18 cellular contexts compared by ENCODE assay signal in genomic region chr2:218746960-218747359, GRCh38. TPM values are rescaled to one million over a fixed set of nuclear protein-coding genes. Genes with fewer than 3 reads are reported as not detected.
"Had no signal": no experiment of that assay in that cellular context is flagged by ENCODE, and none has a peak within 500 bp of the region (broad histone marks: within the 10 kb centered on the region; RNA-seq: fewer than 3 reads in every experiment).

No MANE protein-coding gene starts in this region.

- H3K27ac ChIP-seq: ascending aorta, tibial artery, uterus had no signal

- H3K27me3 ChIP-seq: ascending aorta, stomach, tibial artery, uterus had no signal

- H3K27ac Mint-ChIP-seq: activated naive CD4-positive, alpha-beta T cell treated with anti-CD3 and anti-CD28 coated beads for 36 hours; activated naive CD8-positive, alpha-beta T cell treated with anti-CD3 and anti-CD28 coated beads, Interleukin-2, amount 50 U/mL, for 24 hours; memory B cell; progenitor cell of endocrine pancreas; T-helper 1 cell treated with Interleukin-12 subunit alpha and Interleukin-12 subunit beta and Interleukin-4 antibody, amounts not matched to agents 30 μg/mL and 1 μg/mL, for 36 hours had no signal

- DNase-seq: activated CD4-positive, alpha-beta T cell treated with anti-CD3 and anti-CD28 coated beads, Interleukin-2, amount 10 ng/mL, durations not matched to agents 7 days and 5 days; activated CD8-positive, alpha-beta memory T cell treated with anti-CD3 and anti-CD28 coated beads, Interleukin-2, amount 50 U/mL, for 4 hours; activated naive CD4-positive, alpha-beta T cell treated with anti-CD3 and anti-CD28 coated beads for 36 hours; activated naive CD8-positive, alpha-beta T cell treated with anti-CD3 and anti-CD28 coated beads, Interleukin-2, amount 50 U/mL, for 24 hours; activated T-cell treated with anti-CD3 and anti-CD28 coated beads, Interleukin-2, amount 50 U/mL, for 4 hours; hippocampal formation; islet precursor cell; stimulated activated CD4-positive, alpha-beta T cell treated with anti-CD3 and anti-CD28 coated beads, Interleukin-4, amount 100 ng/mL, for 1 hour; stomach; tibial artery; uterus had no signal

- H3K27me3 Mint-ChIP-seq: activated CD4-positive, alpha-beta T cell treated with anti-CD3 and anti-CD28 coated beads, Interleukin-2, amount 10 ng/mL, durations not matched to agents 7 days and 5 days; activated naive CD8-positive, alpha-beta T cell treated with anti-CD3 and anti-CD28 coated beads, Interleukin-2, amount 50 U/mL, for 24 hours; memory B cell; progenitor cell of endocrine pancreas had no signal

- H3K4me3 ChIP-seq: ascending aorta, smooth muscle cell, stomach, tibial artery, uterus had no signal

- H3K9me3 ChIP-seq: ascending aorta, stomach, tibial artery, uterus had no signal

- H3K9me3 Mint-ChIP-seq: activated CD4-positive, alpha-beta T cell treated with anti-CD3 and anti-CD28 coated beads, Interleukin-2, amount 10 ng/mL, durations not matched to agents 7 days and 5 days; activated naive CD4-positive, alpha-beta T cell treated with anti-CD3 and anti-CD28 coated beads for 36 hours; activated naive CD8-positive, alpha-beta T cell treated with anti-CD3 and anti-CD28 coated beads, Interleukin-2, amount 50 U/mL, for 24 hours; activated T-cell treated with anti-CD3 and anti-CD28 coated beads, Interleukin-2, amount 50 U/mL, for 4 hours; memory B cell; neural crest cell; T-helper 1 cell treated with Interleukin-12 subunit alpha and Interleukin-12 subunit beta and Interleukin-4 antibody, amounts not matched to agents 30 μg/mL and 1 μg/mL, for 36 hours had no signal

- ATAC-seq: activated naive CD8-positive, alpha-beta T cell treated with anti-CD3 and anti-CD28 coated beads, Interleukin-2, amount 50 U/mL, for 24 hours; activated T-cell treated with anti-CD3 and anti-CD28 coated beads, Interleukin-2, amount 50 U/mL, for 4 hours; left lobe of liver had no signal

- H3K4me1 ChIP-seq: ascending aorta, uterus had no signal

- H3K4me3 Mint-ChIP-seq: activated CD4-positive, alpha-beta T cell treated with anti-CD3 and anti-CD28 coated beads, Interleukin-2, amount 10 ng/mL, durations not matched to agents 7 days and 5 days; activated naive CD4-positive, alpha-beta T cell treated with anti-CD3 and anti-CD28 coated beads for 36 hours; activated naive CD8-positive, alpha-beta T cell treated with anti-CD3 and anti-CD28 coated beads, Interleukin-2, amount 50 U/mL, for 24 hours; activated T-cell treated with anti-CD3 and anti-CD28 coated beads, Interleukin-2, amount 50 U/mL, for 4 hours; memory B cell; T-helper 1 cell treated with Interleukin-12 subunit alpha and Interleukin-12 subunit beta and Interleukin-4 antibody, amounts not matched to agents 30 μg/mL and 1 μg/mL, for 36 hours had no signal

- H3K36me3 ChIP-seq: uterus had no signal

RNA-seq across cellular contexts. Expression of gene CYP27A1, which starts 35.0 kb away (rescaled TPM):
- total RNA-seq: activated naive CD4-positive, alpha-beta T cell treated with anti-CD3 and anti-CD28 coated beads for 36 hours had no signal
